9 cellular contexts compared by ENCODE assay signal in genomic region chr1:233172201-233172600, GRCh38.
DNase-seq lines count a peak whose midpoint lies in the region; ATAC-seq and TF ChIP-seq lines count a peak whose summit lies in the region.
"Had no signal": no experiment of that assay in that cellular context is flagged by ENCODE, and none has a peak within 500 bp of the region (broad histone marks: within the 10 kb centered on the region; RNA-seq: fewer than 3 reads in every experiment).

No MANE protein-coding gene starts in this region.

- DNase-seq in NCI-H748 (lab: John Stamatoyannopoulos, UW; ENCODE audit: unreplicated experiment), result peak; percentile 33
- DNase-seq in NCI-H748 treated with DMSO at 0.1 percent for 48 hours (lab: John Stamatoyannopoulos, UW), result no peak
- peak; percentile 66 for DNase-seq in NOMO-1 treated with DMSO at 0.1 percent for 48 hours (lab: John Stamatoyannopoulos, UW; ENCODE audit: unreplicated experiment)
- DNase-seq in epithelial cell of proximal tubule (ENCODE audit: low read depth), result no peak
- peak; percentile 16 for DNase-seq in retinal pigment epithelial cell (ENCODE audit: low read depth)
- no peak for DNase-seq in midbrain (lab: John Stamatoyannopoulos, UW)
- DNase-seq in activated CD4-positive, CD25-positive, alpha-beta regulatory T cell treated with anti-CD3 and anti-CD28 coated beads, Interleukin-2, amount 50 U/mL, for 72 hours, result no peak
- DNase-seq: activated CD4-positive, alpha-beta T cell treated with anti-CD3 and anti-CD28 coated beads, Interleukin-2, amount 50 U/mL, for 1 hour had no signal

- ATAC-seq in GM19324 (IDR thresholded peaks at IDR 0.05; ENCODE audit: low FRiP score, unreplicated experiment), result no peak

- peak; percentile 40 for TF ChIP-seq CTCF in epithelial cell of proximal tubule (conservative IDR thresholded peaks at IDR 0.05; ENCODE audit: low read depth, low read length)
- peak; percentile 50 for TF ChIP-seq CTCF in retinal pigment epithelial cell (conservative IDR thresholded peaks at IDR 0.05; ENCODE audit: low read depth, low read length)

- H3K4me3 ChIP-seq in epithelial cell of proximal tubule (ENCODE audit: low read depth, low read length) (no peak overlapping the region), retinal pigment epithelial cell (ENCODE audit: low read length) (no peak overlapping the region)

Comparison
In these comparisons a context has a peak if more than half of its experiments do, and no peak if none do; other contexts are left out.
1. DNase-seq: peak in NCI-H748 (single experiment), NOMO-1 treated with DMSO at 0.1 percent for 48 hours (single experiment) and retinal pigment epithelial cell (single experiment); none in NCI-H748 treated with DMSO at 0.1 percent for 48 hours (single experiment), epithelial cell of proximal tubule (single experiment), midbrain (single experiment) and activated CD4-positive, CD25-positive, alpha-beta regulatory T cell treated with anti-CD3 and anti-CD28 coated beads, Interleukin-2, amount 50 U/mL, for 72 hours (single experiment).